ENCODE assay signal across 20 cellular contexts in genomic region chrX:47587091-47587891, GRCh38.
"Had no signal": no experiment of that assay in that cellular context is flagged by ENCODE, and none has a peak within 500 bp of the region (broad histone marks: within the 10 kb centered on the region; RNA-seq: fewer than 3 reads in every experiment).

No MANE protein-coding gene starts in this region.

- H3K4me3 Mint-ChIP-seq: activated CD8-positive, alpha-beta memory T cell treated with anti-CD3 and anti-CD28 coated beads, Interleukin-2, amount 10 ng/mL, durations not matched to agents 7 days and 5 days; activated naive CD8-positive, alpha-beta T cell; activated T-cell treated with anti-CD3 and anti-CD28 coated beads, Interleukin-2, amount 50 U/mL, for 4 hours; memory B cell; nephron; stimulated activated naive CD8-positive, alpha-beta T cell treated with anti-CD3 and anti-CD28 coated beads, Interleukin-15, Interleukin-2, amounts not matched to agents 100 ng/mL and 50 ng/mL, for 24 hours; T-helper 2 cell treated with Interferon-gamma antibody and Interleukin-4, amounts not matched to agents 5 μg/mL and 100 μg/mL, for 36 hours had no signal

- H3K9me3 Mint-ChIP-seq: activated T-cell treated with anti-CD3 and anti-CD28 coated beads, Interleukin-2, amount 50 U/mL, for 4 hours; memory B cell; stimulated activated naive CD8-positive, alpha-beta T cell treated with anti-CD3 and anti-CD28 coated beads, Interleukin-15, Interleukin-2, amounts not matched to agents 100 ng/mL and 50 ng/mL, for 24 hours; T-helper 2 cell treated with Interferon-gamma antibody and Interleukin-4, amounts not matched to agents 5 μg/mL and 100 μg/mL, for 36 hours had no signal

- H3K36me3 ChIP-seq: cardiac muscle cell, ovary had no signal

- H3K27ac Mint-ChIP-seq: activated CD8-positive, alpha-beta memory T cell treated with anti-CD3 and anti-CD28 coated beads, Interleukin-2, amount 10 ng/mL, durations not matched to agents 7 days and 5 days; activated naive CD8-positive, alpha-beta T cell; memory B cell; nephron; stimulated activated naive CD8-positive, alpha-beta T cell treated with anti-CD3 and anti-CD28 coated beads, Interleukin-15, Interleukin-2, amounts not matched to agents 100 ng/mL and 50 ng/mL, for 24 hours; T-helper 2 cell treated with Interferon-gamma antibody and Interleukin-4, amounts not matched to agents 5 μg/mL and 100 μg/mL, for 36 hours had no signal

- H3K27ac ChIP-seq: cardiac muscle cell, epithelial cell of prostate, ovary, testis had no signal

- H3K27me3 Mint-ChIP-seq: activated CD8-positive, alpha-beta memory T cell treated with anti-CD3 and anti-CD28 coated beads, Interleukin-2, amount 10 ng/mL, durations not matched to agents 7 days and 5 days; activated naive CD8-positive, alpha-beta T cell; memory B cell; stimulated activated naive CD8-positive, alpha-beta T cell treated with anti-CD3 and anti-CD28 coated beads, Interleukin-15, Interleukin-2, amounts not matched to agents 100 ng/mL and 50 ng/mL, for 24 hours had no signal

- H3K36me3 Mint-ChIP-seq: activated naive CD8-positive, alpha-beta T cell; memory B cell had no signal

- H3K9me3 ChIP-seq: ovary, testis had no signal

- ATAC-seq: activated CD4-positive, CD25-positive, alpha-beta regulatory T cell treated with anti-CD3 and anti-CD28 coated beads, Interleukin-2, amount 50 U/mL, for 24 hours; activated CD8-positive, alpha-beta memory T cell treated with anti-CD3 and anti-CD28 coated beads, Interleukin-2, amount 10 ng/mL, durations not matched to agents 7 days and 5 days; activated T-cell treated with anti-CD3 and anti-CD28 coated beads, Interleukin-2, amount 50 U/mL, for 4 hours; left lobe of liver had no signal

- H3K4me3 ChIP-seq: cardiac muscle cell, ovary, testis had no signal

- DNase-seq: activated CD4-positive, alpha-beta T cell treated with anti-CD3 and anti-CD28 coated beads, Interleukin-2, amount 50 U/mL, for 4 hours; activated CD8-positive, alpha-beta memory T cell treated with anti-CD3 and anti-CD28 coated beads, Interleukin-2, amount 10 ng/mL, durations not matched to agents 7 days and 5 days; activated gamma-delta T cell; activated T-cell treated with anti-CD3 and anti-CD28 coated beads, Interleukin-2, amount 50 U/mL, for 4 hours; anterior cingulate cortex; effector memory CD4-positive, alpha-beta T cell; retina; stimulated activated CD4-positive, alpha-beta T cell treated with anti-CD3 and anti-CD28 coated beads, Interleukin-4, amount 100 ng/mL, for 1 hour; SW 1271; testis had no signal
